ENCODE assay signal across 10 cellular contexts in genomic region chr19:19475845-19476828, GRCh38. TPM values are rescaled to one million over a fixed set of nuclear protein-coding genes. Genes with fewer than 3 reads are reported as not detected.
DNase-seq lines count a peak whose midpoint lies in the region; ATAC-seq, FAIRE-seq and TF ChIP-seq lines count a peak whose summit lies in the region.
"Had no signal": no experiment of that assay in that cellular context is flagged by ENCODE, and none has a peak within 500 bp of the region (broad histone marks: within the 10 kb centered on the region; RNA-seq: fewer than 3 reads in every experiment).

No MANE protein-coding gene starts in this region.

- peak overlapping the region; percentile 43 for H3K27ac ChIP-seq in CD4-positive, alpha-beta memory T cell (ENCODE audit: low read depth, low read length)
- H3K27ac ChIP-seq in K562 (ENCODE audit: extremely low read depth, low read depth, low read length) (peak overlapping the region; percentile 3; the same call in 1 of the 3 replicates), lung (ENCODE audit: low read depth in 1 of 2, low read length in 1 of 2) (peak overlapping the region in 1 of 2 donors; percentile 13), testis (no peak overlapping the region)

- H3K27ac Mint-ChIP-seq in CD4-positive, alpha-beta memory T cell, result peak overlapping the region; percentile 85 to 95 (median 88)

- no TSS peak for BruUV-seq in K562 (replicated peaks; lab: Mats Ljungman, UMichigan)

- H4K20me1 ChIP-seq in K562 (replicated peaks; ENCODE audit: control insufficient read depth, insufficient read depth, low read length), result peaks cover 41% of the 10 kb centered on the region; the same call in 1 of the 2 replicates

- H3K9ac ChIP-seq in K562 (ENCODE audit: insufficient read depth in 1 of 2, low read depth in 2 of 2, low read length in 2 of 2), result peak overlapping the region in 1 of 2 experiments; percentile 53; a peak in 2 of 4 replicates

- intact Hi-C loops in CD4-positive, alpha-beta memory T cell (cut with micrococcal nuclease), result loop anchor here (2.0 kb wide), 1 partner anchor 15 kb away; no protein-coding TSS in a partner anchor
- intact Hi-C loops in K562 (cut with micrococcal nuclease), result no loop called here
- intact Hi-C loops in posterior vena cava (cut with DNase I), result no loop called here
- intact Hi-C loops in testis (cut with DNase I; ENCODE audit: low total_unique reads), result no loop called here

- DNase-seq in CD4-positive, alpha-beta memory T cell, result peak in 2 of 5 donors; percentile 12 to 23
- DNase-seq in K562 (ENCODE audit: extremely low read depth in 1 of 4, low spot score in 3 of 4) (peak in 3 of 4 experiments; percentile 34 to 48 (median 48)), lung (ENCODE audit: low spot score) (no peak), posterior vena cava (ENCODE audit: low spot score) (no peak), testis (no peak), SHP77 treated with DMSO at 0.1 percent for 48 hours (lab: John Stamatoyannopoulos, UW) (no peak)
- no peak for DNase-seq in stimulated activated CD4-positive, alpha-beta T cell treated with anti-CD3 and anti-CD28 coated beads, Interleukin-1b, Interleukin-23, amount 100 ng/mL, for 48 hours

- H3K36me3 ChIP-seq in CD4-positive, alpha-beta memory T cell (ENCODE audit: insufficient read depth, low read length), result peaks cover 24% of the 10 kb centered on the region
- peaks cover 93% of the 10 kb centered on the region for H3K36me3 ChIP-seq in K562 (ENCODE audit: control insufficient read depth, insufficient read depth, low read length)
- H3K36me3 ChIP-seq in lung (ENCODE audit: control insufficient read depth in 2 of 2, insufficient read depth in 2 of 2, low read length in 2 of 2), result peaks cover 0 to 10% of the 10 kb centered on the region in 2 donors
- no peaks in the 10 kb centered on the region for H3K36me3 ChIP-seq in testis (ENCODE audit: low read depth, missing control alignments)

- H3K27me3 ChIP-seq in CD4-positive, alpha-beta memory T cell (ENCODE audit: insufficient read depth, low read length), result no peaks in the 10 kb centered on the region
- H3K27me3 ChIP-seq in K562 (ENCODE audit: control insufficient read depth in 2 of 2, insufficient read depth in 2 of 2, low read length in 2 of 2) (no peaks in the 10 kb centered on the region), lung (ENCODE audit: control insufficient read depth, insufficient read depth) (no peaks in the 10 kb centered on the region), testis (no peaks in the 10 kb centered on the region)

- no peak overlapping the region for H3K4me3 ChIP-seq in CD4-positive, alpha-beta memory T cell (ENCODE audit: low read length in 2 of 2)
- H3K4me3 ChIP-seq in K562 (no peak overlapping the region), lung (no peak overlapping the region), testis (no peak overlapping the region)
- H3K4me3 ChIP-seq: HAP-1, skin epidermis had no signal

- peaks cover 99% of the 10 kb centered on the region for H3K4me1 ChIP-seq in CD4-positive, alpha-beta memory T cell (ENCODE audit: insufficient read depth, low read length)
- H3K4me1 ChIP-seq in K562 (replicated peaks in 1 of 2; ENCODE audit: control insufficient read depth in 2 of 2, insufficient read depth in 2 of 2, low read length in 2 of 2) (peaks cover 9 to 21% of the 10 kb centered on the region in 2 experiments; a peak in 4 of 5 replicates), lung (ENCODE audit: control insufficient read depth in 2 of 2, insufficient read depth in 2 of 2, low read length in 2 of 2) (peaks cover 0 to 13% of the 10 kb centered on the region in 2 donors), testis (peaks cover 11% of the 10 kb centered on the region)

- 73% methylated on average over 19 of the region's 19 CpGs for WGBS in K562 (ENCODE audit: insufficient coverage, low coverage, missing lambda C conversion rate)
- WGBS in lung, 2 donors, result 65 to 70% methylated on average over 19 of the region's 19 CpGs
- WGBS in testis, 2 donors, result 78 to 82% methylated on average over 19 of the region's 19 CpGs

- TF ChIP-seq EP300 in Ishikawa (IDR thresholded peaks at IDR 0.05; ENCODE audit: borderline replicate concordance) (no peak), K562 (IDR thresholded peaks at IDR 0.05; ENCODE audit: low read length) (no peak)

- ATAC-seq in K562 (peak; percentile 83), lung (ENCODE audit: insufficient read depth, low FRiP score) (no peak)

- peak; percentile 34 for TF ChIP-seq RAD21 in Ishikawa (IDR thresholded peaks at IDR 0.05; ENCODE audit: low read depth)
- TF ChIP-seq RAD21 in K562 (CRISPR knock-in tag; conservative IDR thresholded peaks at IDR 0.05 in 1 of 2, IDR thresholded peaks at IDR 0.05 in 1 of 2), result peak; percentile 35 to 65

- no peak overlapping the region for H2AFZ ChIP-seq in K562 (ENCODE audit: low read depth, low read length)

- H3K9me1 ChIP-seq in K562 (ENCODE audit: control insufficient read depth, insufficient read depth, low read length), result peaks cover 4% of the 10 kb centered on the region

- H3K4me3 Mint-ChIP-seq in CD4-positive, alpha-beta memory T cell, result peak overlapping the region in 7 of 8 donors; percentile 40 to 82 (median 60)

- H3K9me3 ChIP-seq in CD4-positive, alpha-beta memory T cell (ENCODE audit: control insufficient read depth in 1 of 2, low read length in 2 of 2), result no peaks in the 10 kb centered on the region
- H3K9me3 ChIP-seq in K562 (replicated peaks; ENCODE audit: control insufficient read depth, insufficient read depth, low read depth, low read length), result no peaks in the 10 kb centered on the region
- H3K9me3 ChIP-seq in lung (ENCODE audit: control insufficient read depth in 2 of 2, insufficient read depth in 1 of 2, low read length in 1 of 2), result peaks cover 0 to 1% of the 10 kb centered on the region in 2 donors
- H3K9me3 ChIP-seq in testis, result no peaks in the 10 kb centered on the region
- H3K9me3 ChIP-seq: HAP-1 had no signal

- in situ Hi-C loops in K562 (cut with MboI), result no loop called here

- H3K36me3 Mint-ChIP-seq in CD4-positive, alpha-beta memory T cell, result peaks cover 15 to 41% of the 10 kb centered on the region in 2 donors

- H3K27me3 Mint-ChIP-seq in CD4-positive, alpha-beta memory T cell, result no peaks in the 10 kb centered on the region

- TF ChIP-seq CTCF in K562 (IDR thresholded peaks at IDR 0.05 in 2 of 3, conservative IDR thresholded peaks at IDR 0.05 in 1 of 3; ENCODE audit: insufficient read depth in 2 of 3, low read depth in 1 of 3, low read length in 3 of 3) (peak; percentile 34 to 64 (median 64)), lung (IDR thresholded peaks at IDR 0.05; ENCODE audit: control extremely low read depth, extremely low read depth) (peak; percentile 5), testis (IDR thresholded peaks at IDR 0.05) (peak in 1 of 3 experiments; percentile 5)

- CTCF ChIA-PET in CD4-positive, alpha-beta memory T cell (lab: Charles Lee; ENCODE audit: partially characterized antibody), result interaction anchor here (0.6 to 2.5 kb wide), 11 partner anchors 9 to 111 kb away, joined by 3 to 9 read pairs (median 4); partner anchors contain the start of gene GATAD2A
- CTCF ChIA-PET in K562 (lab: Yijun Ruan, JAX; ENCODE audit: low intra/inter-chr PET ratio), result no interaction called here

- H3K9me3 Mint-ChIP-seq in CD4-positive, alpha-beta memory T cell, result no peaks in the 10 kb centered on the region

- TF ChIP-seq POLR2A in K562 (conservative IDR thresholded peaks at IDR 0.05) (no peak), testis (IDR thresholded peaks at IDR 0.05) (no peak)

- H3K79me2 ChIP-seq in K562 (ENCODE audit: control insufficient read depth, insufficient read depth, low read length), result peaks cover 96% of the 10 kb centered on the region

- peak; percentile 6 for FAIRE-seq in K562 (lab: Jason Lieb, UNC)

- peaks cover 57 to 95% (median 81%) of the 10 kb centered on the region in 4 donors for H3K4me1 Mint-ChIP-seq in CD4-positive, alpha-beta memory T cell

- H3K4me2 ChIP-seq in K562 (ENCODE audit: insufficient read depth, low read length), result no peak overlapping the region

- POLR2A ChIA-PET in CD4-positive, alpha-beta memory T cell (lab: Charles Lee; ENCODE audit: partially characterized antibody), result interaction anchor here (0.9 to 2.8 kb wide), 5 partner anchors 13 to 91 kb away, joined by 3 to 18 read pairs (median 7); partner anchors contain the start of gene GATAD2A
- POLR2A ChIA-PET in K562 (lab: Yijun Ruan, JAX), result interaction anchor here (0.6 to 1.0 kb wide), 5 partner anchors 10 to 154 kb away, joined by 3 to 6 read pairs (median 3); no protein-coding TSS in a partner anchor

RNA-seq across cellular contexts. Expression of gene TSSK6, which starts 39.2 kb away (rescaled TPM):
- 10 to 100 TPM in 1 of 2 experiments, 1 to 10 TPM in 1; 9.7 to 10.4 TPM for total RNA-seq in CD4-positive, alpha-beta memory T cell
- 1 to 10 TPM; 1.1 to 2.0 TPM for polyA plus RNA-seq in CD4-positive, alpha-beta memory T cell
- total RNA-seq in K562 (2011; cell fraction: chromatin; rRNA removed; ENCODE audit: low replicate concordance), result 1.3 and 7.5 TPM in 2 replicates
- total RNA-seq in K562 (2011; cell fraction: nucleolus; rRNA removed), result 14.5 and 15.7 TPM in 2 replicates
- total RNA-seq in K562 (2011; cell fraction: nucleoplasm; rRNA removed), result 4.5 TPM in 2 replicates
- total RNA-seq in K562 (2014; rRNA removed), result 2.0 and 2.1 TPM in 2 replicates
- total RNA-seq in K562 (2014; rRNA removed; fragmentation: Illumina TruSeq; extraction: Trizol), result 0.22 TPM in 1 of 2 replicates, not detected in the other
- total RNA-seq in K562 (2015; rRNA removed; fragmentation: Illumina TruSeq; extraction: Trizol), result 0.76 and 0.90 TPM in 2 replicates
- total RNA-seq in K562 (2021), result 2.4 and 2.6 TPM in 2 replicates
- polyA plus RNA-seq in K562 (2011; rRNA removed), result 0.93 and 1.8 TPM in 2 replicates
- 2.5 and 7.7 TPM in 2 replicates for polyA plus RNA-seq in K562 (2011; cell fraction: cytosol; rRNA removed)
- 3.6 and 7.5 TPM in 2 replicates for polyA plus RNA-seq in K562 (2011; cell fraction: nucleus; rRNA removed)
- polyA plus RNA-seq in K562 (2012), result 1.3 and 2.7 TPM in 2 replicates
- 0.21 and 0.39 TPM in 2 replicates for polyA plus RNA-seq in K562 (2014; fragmentation: Illumina TruSeq; extraction: Trizol)
- not detected for polyA plus RNA-seq in K562 (2014; fragmentation: Nextera tagmentation; extraction: Ambion mirVana)
- polyA plus RNA-seq in K562 (2014; rRNA removed), result 2.4 and 3.9 TPM in 2 replicates
- 0.54 and 0.67 TPM in 2 replicates for polyA minus RNA-seq in K562 (2011; rRNA and poly(A)+ RNA removed)
- 1.4 TPM in 1 of 2 replicates, not detected in the other for polyA minus RNA-seq in K562 (2011; cell fraction: cytosol; rRNA and poly(A)+ RNA removed)
- polyA minus RNA-seq in K562 (2011; cell fraction: nucleus; rRNA and poly(A)+ RNA removed), result 7.4 and 9.3 TPM in 2 replicates
- 1 to 10 TPM; 2.3 to 3.1 TPM for total RNA-seq in lung
- 1 to 10 TPM in 1 of 2 donors, under 1 TPM in 1; 0.89 to 1.7 TPM for polyA plus RNA-seq in lung
- total RNA-seq in posterior vena cava, result under 1 TPM; 0.46 to 1.00 TPM
- total RNA-seq in testis, result 100 to 1,000 TPM; 117 to 722 TPM
- polyA plus RNA-seq in testis (ENCODE audit: insufficient read depth, low read depth, low replicate concordance), result 125 TPM

RNA-seq across cellular contexts. Expression of gene NDUFA13, which starts 39.9 kb away (rescaled TPM):
- 100 to 1,000 TPM; 191 to 199 TPM for total RNA-seq in CD4-positive, alpha-beta memory T cell
- 100 to 1,000 TPM; 264 to 316 TPM for polyA plus RNA-seq in CD4-positive, alpha-beta memory T cell
- total RNA-seq in K562 (2011; cell fraction: chromatin; rRNA removed; ENCODE audit: low replicate concordance), result 115 and 283 TPM in 2 replicates
- total RNA-seq in K562 (2011; cell fraction: nucleolus; rRNA removed), result 289 and 359 TPM in 2 replicates
- 176 and 255 TPM in 2 replicates for total RNA-seq in K562 (2011; cell fraction: nucleoplasm; rRNA removed)
- total RNA-seq in K562 (2014; rRNA removed) (386 and 429 TPM in 2 replicates), K562 (2014; rRNA removed; fragmentation: Illumina TruSeq; extraction: Trizol) (74.8 and 146 TPM in 2 replicates), K562 (2015; rRNA removed; fragmentation: Illumina TruSeq; extraction: Trizol) (397 and 447 TPM in 2 replicates), K562 (2021) (522 and 559 TPM in 2 replicates), lung (100 to 1,000 TPM in 1 of 2 donors, 10 to 100 TPM in 1; 63.7 to 320 TPM), posterior vena cava (100 to 1,000 TPM; 217 to 248 TPM), testis (100 to 1,000 TPM; 210 to 283 TPM)
- polyA plus RNA-seq in K562 (2011; rRNA removed) (340 and 343 TPM in 2 replicates), K562 (2014; fragmentation: Illumina TruSeq; extraction: Trizol) (298 and 395 TPM in 2 replicates), K562 (2014; fragmentation: Nextera tagmentation; extraction: Ambion mirVana) (100 to 1,000 TPM; 263 to 440 TPM), K562 (2014; rRNA removed) (596 and 801 TPM in 2 replicates), lung (100 to 1,000 TPM; 301 to 360 TPM), testis (ENCODE audit: insufficient read depth, low read depth, low replicate concordance) (260 TPM)
- 881 and 1,009 TPM in 2 replicates for polyA plus RNA-seq in K562 (2011; cell fraction: cytosol; rRNA removed)
- 249 and 320 TPM in 2 replicates for polyA plus RNA-seq in K562 (2011; cell fraction: nucleus; rRNA removed)
- 401 and 675 TPM in 2 replicates for polyA plus RNA-seq in K562 (2012)
- polyA minus RNA-seq in K562 (2011; rRNA and poly(A)+ RNA removed), result 72.8 and 113 TPM in 2 replicates
- 98.7 and 142 TPM in 2 replicates for polyA minus RNA-seq in K562 (2011; cell fraction: cytosol; rRNA and poly(A)+ RNA removed)
- 52.4 and 62.5 TPM in 2 replicates for polyA minus RNA-seq in K562 (2011; cell fraction: nucleus; rRNA and poly(A)+ RNA removed)

RNA-seq across cellular contexts. Expression of gene YJEFN3, which starts 52.6 kb away (rescaled TPM):
- 10 to 100 TPM; 15.6 to 18.7 TPM for total RNA-seq in CD4-positive, alpha-beta memory T cell
- polyA plus RNA-seq in CD4-positive, alpha-beta memory T cell, result under 1 TPM in 1 of 2 donors, not detected in 1; 0.25 TPM
- 31.5 and 32.8 TPM in 2 replicates for total RNA-seq in K562 (2011; cell fraction: chromatin; rRNA removed; ENCODE audit: low replicate concordance)
- total RNA-seq in K562 (2011; cell fraction: nucleolus; rRNA removed), result 14.5 and 16.2 TPM in 2 replicates
- 22.3 and 39.8 TPM in 2 replicates for total RNA-seq in K562 (2011; cell fraction: nucleoplasm; rRNA removed)
- total RNA-seq in K562 (2014; rRNA removed), result 1.3 and 1.5 TPM in 2 replicates
- 0.86 and 0.98 TPM in 2 replicates for total RNA-seq in K562 (2014; rRNA removed; fragmentation: Illumina TruSeq; extraction: Trizol)
- total RNA-seq in K562 (2015; rRNA removed; fragmentation: Illumina TruSeq; extraction: Trizol), result 1.1 TPM in 2 replicates
- total RNA-seq in K562 (2021), result 3.6 and 4.8 TPM in 2 replicates
- polyA plus RNA-seq in K562 (2011; rRNA removed), result 1.0 and 1.6 TPM in 2 replicates
- 0.86 and 2.6 TPM in 2 replicates for polyA plus RNA-seq in K562 (2011; cell fraction: cytosol; rRNA removed)
- 12.5 and 30.5 TPM in 2 replicates for polyA plus RNA-seq in K562 (2011; cell fraction: nucleus; rRNA removed)
- polyA plus RNA-seq in K562 (2012), result 4.6 and 18.0 TPM in 2 replicates
- polyA plus RNA-seq in K562 (2014; fragmentation: Illumina TruSeq; extraction: Trizol), result 2.9 and 3.8 TPM in 2 replicates
- polyA plus RNA-seq in K562 (2014; fragmentation: Nextera tagmentation; extraction: Ambion mirVana), result under 1 TPM in 1 of 2 experiments, not detected in 1; 0.04 TPM
- polyA plus RNA-seq in K562 (2014; rRNA removed), result 4.8 and 5.8 TPM in 2 replicates
- 0.81 and 1.1 TPM in 2 replicates for polyA minus RNA-seq in K562 (2011; rRNA and poly(A)+ RNA removed)
- 0.46 and 1.0 TPM in 2 replicates for polyA minus RNA-seq in K562 (2011; cell fraction: cytosol; rRNA and poly(A)+ RNA removed)
- 2.4 and 2.7 TPM in 2 replicates for polyA minus RNA-seq in K562 (2011; cell fraction: nucleus; rRNA and poly(A)+ RNA removed)
- 1 to 10 TPM in 1 of 2 donors, under 1 TPM in 1; 0.77 to 4.7 TPM for total RNA-seq in lung
- 1 to 10 TPM; 3.6 to 3.9 TPM for polyA plus RNA-seq in lung
- 1 to 10 TPM; 2.9 to 3.7 TPM for total RNA-seq in posterior vena cava
- total RNA-seq in testis, result 10 to 100 TPM; 29.3 to 49.1 TPM
- 24.2 TPM for polyA plus RNA-seq in testis (ENCODE audit: insufficient read depth, low read depth, low replicate concordance)

Comparison
In these comparisons a context has a peak if more than half of its experiments do, and no peak if none do; other contexts are left out.
1. DNase-seq: peak in K562 (3 of 4); none in lung (single experiment), stimulated activated CD4-positive, alpha-beta T cell treated with anti-CD3 and anti-CD28 coated beads, Interleukin-1b, Interleukin-23, amount 100 ng/mL, for 48 hours (single experiment), posterior vena cava (single experiment), testis (single experiment) and SHP77 treated with DMSO at 0.1 percent for 48 hours (single experiment).
2. H3K27ac ChIP-seq: peak in CD4-positive, alpha-beta memory T cell (single experiment) and K562 (single experiment); none in testis (0 of 2).
3. RNA of gene TSSK6, which starts 39.2 kb away (total RNA-seq): 117 to 722 TPM in testis; 9.7 to 10.4 TPM in CD4-positive, alpha-beta memory T cell, 2.3 to 3.1 TPM in lung, 0.22 to 15.7 TPM in K562 and 0.46 to 1.00 TPM in posterior vena cava; every median in the first group is over 4 times any median in the second.